Comparison of ENCODE assay signal across 26 cellular contexts in the genomic region with DNA sequence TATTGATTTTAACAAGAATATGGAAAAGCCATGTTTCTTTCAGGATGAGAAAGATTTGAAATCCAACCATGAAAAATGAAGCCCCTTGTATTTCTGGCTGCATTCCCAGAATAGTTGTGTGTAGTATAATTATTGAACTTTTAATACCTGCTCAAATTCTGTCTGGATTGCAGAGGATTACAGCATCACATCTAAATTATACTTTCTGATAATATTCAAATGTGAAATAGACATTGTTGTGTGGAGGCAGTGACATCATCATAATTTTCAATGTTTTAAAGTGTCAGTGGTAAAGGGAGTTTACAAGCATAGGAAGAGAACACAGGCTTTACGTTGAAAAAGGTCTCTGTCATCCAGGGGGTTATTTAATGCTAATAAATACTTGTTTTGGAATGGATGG.
"Had no signal": no experiment of that assay in that cellular context is flagged by ENCODE, and none has a peak within 500 bp of the region (broad histone marks: within the 10 kb centered on the region; RNA-seq: fewer than 3 reads in every experiment).

No MANE protein-coding gene starts in this region.

- H3K9me3 ChIP-seq: adrenal gland, body of pancreas, esophagus muscularis mucosa, gastrocnemius medialis, heart left ventricle had no signal

- FAIRE-seq: colon had no signal

- H3K4me1 ChIP-seq: adrenal gland, esophagus muscularis mucosa, foreskin keratinocyte, heart left ventricle had no signal

- H3K36me3 ChIP-seq: adrenal gland, esophagus muscularis mucosa, gastrocnemius medialis, heart left ventricle had no signal

- H3K4me3 ChIP-seq: adrenal gland, body of pancreas, esophagus muscularis mucosa, gastrocnemius medialis, heart left ventricle had no signal

- DNase-seq: activated CD4-positive, alpha-beta memory T cell treated with anti-CD3 and anti-CD28 coated beads for 36 hours; activated CD4-positive, alpha-beta T cell treated with anti-CD3 and anti-CD28 coated beads for 36 hours; activated CD4-positive, alpha-beta T cell treated with anti-CD3 and anti-CD28 coated beads, Interleukin-2, amount 10 ng/mL, durations not matched to agents 24 days and 14 days; activated CD4-positive, CD25-positive, alpha-beta regulatory T cell; activated CD4-positive, CD25-positive, alpha-beta regulatory T cell treated with anti-CD3 and anti-CD28 coated beads, Interleukin-2, amount 50 U/mL, for 72 hours; activated CD8-positive, alpha-beta memory T cell treated with anti-CD3 and anti-CD28 coated beads, Interleukin-2, amount 10 ng/mL, durations not matched to agents 7 days and 5 days; activated CD8-positive, alpha-beta memory T cell treated with anti-CD3 and anti-CD28 coated beads, Interleukin-2, amount 50 U/mL, for 4 hours; activated CD8-positive, alpha-beta T cell treated with anti-CD3 and anti-CD28 coated beads, Interleukin-2, amount 10 ng/mL, durations not matched to agents 7 days and 5 days; activated effector memory CD4-positive, alpha-beta T cell treated with anti-CD3 and anti-CD28 coated beads, Interleukin-2, amount 50 U/mL, for 16 hours; activated naive CD4-positive, alpha-beta T cell treated with anti-CD3 and anti-CD28 coated beads for 36 hours; activated naive CD8-positive, alpha-beta T cell treated with anti-CD3 and anti-CD28 coated beads for 36 hours; activated naive CD8-positive, alpha-beta T cell treated with anti-CD3 and anti-CD28 coated beads, Interleukin-2, amount 50 U/mL, for 24 hours; activated T-cell treated with anti-CD3 and anti-CD28 coated beads, Interleukin-2, amount 50 U/mL, for 1 hour; activated T-cell treated with anti-CD3 and anti-CD28 coated beads, Interleukin-2, amount 50 U/mL, for 48 hours; adrenal gland; aorta; body of pancreas; cortex of kidney; effector CD4-positive, alpha-beta T cell; effector memory CD8-positive, alpha-beta T cell; gastrocnemius medialis; glutamatergic neuron; heart left ventricle had no signal

- H3K27ac ChIP-seq: adrenal gland, body of pancreas, esophagus muscularis mucosa, foreskin keratinocyte, gastrocnemius medialis, heart left ventricle had no signal

- ATAC-seq: activated CD4-positive, alpha-beta T cell treated with anti-CD3 and anti-CD28 coated beads for 36 hours; activated CD8-positive, alpha-beta memory T cell treated with anti-CD3 and anti-CD28 coated beads, Interleukin-2, amount 10 ng/mL, durations not matched to agents 7 days and 5 days; activated CD8-positive, alpha-beta T cell treated with anti-CD3 and anti-CD28 coated beads, Interleukin-2, amount 10 ng/mL, durations not matched to agents 7 days and 5 days; activated naive CD8-positive, alpha-beta T cell treated with anti-CD3 and anti-CD28 coated beads, Interleukin-2, amount 50 U/mL, for 24 hours; body of pancreas; effector memory CD8-positive, alpha-beta T cell; foreskin keratinocyte had no signal

- H3K27me3 ChIP-seq: adrenal gland, body of pancreas, esophagus muscularis mucosa, foreskin keratinocyte, gastrocnemius medialis, heart left ventricle had no signal
